ENCODE assay signal across 31 cellular contexts in the genomic region with DNA sequence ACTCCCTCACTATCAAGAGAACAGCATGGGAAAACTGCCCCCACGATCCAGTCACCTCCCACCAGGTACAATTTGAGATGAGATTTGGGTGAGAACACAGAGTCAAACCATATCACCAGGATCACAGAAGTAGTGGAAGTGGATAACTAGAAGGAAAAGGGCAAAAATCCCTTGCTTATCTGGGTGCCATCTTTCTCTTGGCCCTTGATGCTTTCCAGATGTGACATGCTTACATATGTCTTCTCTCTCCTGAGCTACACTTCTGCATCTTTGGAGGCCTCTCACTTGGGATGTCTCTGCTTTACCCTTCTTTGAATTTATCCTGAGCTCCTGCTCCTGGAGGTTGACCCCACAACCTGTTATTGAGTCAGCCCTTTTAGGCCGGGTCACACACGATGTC. TPM values are rescaled to one million over a fixed set of nuclear protein-coding genes. Genes with fewer than 3 reads are reported as not detected.
"Had no signal": no experiment of that assay in that cellular context is flagged by ENCODE, and none has a peak within 500 bp of the region (broad histone marks: within the 10 kb centered on the region; RNA-seq: fewer than 3 reads in every experiment).

No MANE protein-coding gene starts in this region.

- H3K4me3 Mint-ChIP-seq: effector memory CD8-positive, alpha-beta T cell; naive B cell; natural killer cell treated with Interleukin-12 subunit alpha and Interleukin-12 subunit beta and Interleukin-15 and Interleukin-18, amount 100 ng/mL, for 72 hours; neural progenitor cell; stimulated activated effector memory CD8-positive, alpha-beta T cell treated with anti-CD3 and anti-CD28 coated beads, Interleukin-12 subunit alpha, Interleukin-12 subunit beta, amount 100 ng/mL, for 72 hours; type B pancreatic cell had no signal

- H3K27me3 Mint-ChIP-seq: effector memory CD8-positive, alpha-beta T cell; naive B cell; type B pancreatic cell had no signal

- H3K9me3 ChIP-seq: esophagus squamous epithelium, gastrocnemius medialis, lower lobe of right lung, mucosa of descending colon, prostate gland, right atrium auricular region, sigmoid colon, stomach, thyroid gland had no signal

- H3K4me1 ChIP-seq: esophagus squamous epithelium, gastrocnemius medialis, lower lobe of right lung, prostate gland, stomach, thyroid gland had no signal

- H3K27ac Mint-ChIP-seq: effector memory CD8-positive, alpha-beta T cell; naive B cell; natural killer cell treated with Interleukin-12 subunit alpha and Interleukin-12 subunit beta and Interleukin-15 and Interleukin-18, amount 100 ng/mL, for 72 hours; neural progenitor cell; stimulated activated effector memory CD8-positive, alpha-beta T cell treated with anti-CD3 and anti-CD28 coated beads, Interleukin-12 subunit alpha, Interleukin-12 subunit beta, amount 100 ng/mL, for 72 hours; type B pancreatic cell had no signal

- FAIRE-seq: endometrium, keratinocyte had no signal

- H3K36me3 Mint-ChIP-seq: naive B cell; natural killer cell treated with Interleukin-12 subunit alpha and Interleukin-12 subunit beta and Interleukin-15 and Interleukin-18, amount 100 ng/mL, for 72 hours; stimulated activated effector memory CD8-positive, alpha-beta T cell treated with anti-CD3 and anti-CD28 coated beads, Interleukin-12 subunit alpha, Interleukin-12 subunit beta, amount 100 ng/mL, for 72 hours; type B pancreatic cell had no signal

- DNase-seq: cortex of kidney; effector memory CD8-positive, alpha-beta T cell; erythroblast; esophagus squamous epithelium; foreskin fibroblast; gastrocnemius medialis; left ventricle myocardium superior; lower lobe of right lung; mucosa of descending colon; naive B cell; sigmoid colon; stimulated activated CD4-positive, alpha-beta T cell treated with anti-CD3 and anti-CD28 coated beads, Interleukin-2, amount 100 ng/mL, for 24 hours; stimulated activated CD4-positive, alpha-beta T cell treated with anti-CD3 and anti-CD28 coated beads, Interleukin-4, amount 100 ng/mL, for 24 hours; stimulated activated naive CD4-positive, alpha-beta T cell treated with Interleukin-2 at 50 U/mL for 16 hours; stomach; thyroid gland had no signal

- H3K9ac ChIP-seq: neural progenitor cell had no signal

- H3K36me3 ChIP-seq: esophagus squamous epithelium, gastrocnemius medialis, lower lobe of right lung, neural progenitor cell, prostate gland, right atrium auricular region, sigmoid colon, stomach, thyroid gland had no signal

- H3K9me3 Mint-ChIP-seq: effector memory CD8-positive, alpha-beta T cell; naive B cell; natural killer cell treated with Interleukin-12 subunit alpha and Interleukin-12 subunit beta and Interleukin-15 and Interleukin-18, amount 100 ng/mL, for 72 hours; neural progenitor cell; stimulated activated effector memory CD8-positive, alpha-beta T cell treated with anti-CD3 and anti-CD28 coated beads, Interleukin-12 subunit alpha, Interleukin-12 subunit beta, amount 100 ng/mL, for 72 hours; type B pancreatic cell had no signal

- ATAC-seq: effector memory CD8-positive, alpha-beta T cell; gastrocnemius medialis; mucosa of descending colon; stimulated activated effector memory CD8-positive, alpha-beta T cell treated with anti-CD3 and anti-CD28 coated beads, Interleukin-12 subunit alpha, Interleukin-12 subunit beta, amount 100 ng/mL, for 72 hours had no signal

- H2AFZ ChIP-seq: neural progenitor cell had no signal

- H3K27me3 ChIP-seq: esophagus squamous epithelium, gastrocnemius medialis, neural progenitor cell, right atrium auricular region, sigmoid colon, stomach, thyroid gland had no signal

- H3K4me3 ChIP-seq: esophagus squamous epithelium, gastrocnemius medialis, lower lobe of right lung, mucosa of descending colon, neural progenitor cell, prostate gland, right atrium auricular region, sigmoid colon, stomach, thyroid gland had no signal

- H3K27ac ChIP-seq: esophagus squamous epithelium, gastrocnemius medialis, lower lobe of right lung, neural progenitor cell, prostate gland, sigmoid colon, stomach, thyroid gland had no signal

- H3K4me2 ChIP-seq: neural progenitor cell had no signal

- H3K4me1 Mint-ChIP-seq: naive B cell had no signal

RNA-seq across cellular contexts. Expression of a gene that starts 57.6 kb away (rescaled TPM):
- total RNA-seq: dermis microvascular lymphatic vessel endothelial cell; esophagus squamous epithelium; gastrocnemius medialis; glomerular endothelial cell; left ventricle myocardium superior; natural killer cell treated with Interleukin-12 subunit alpha and Interleukin-12 subunit beta and Interleukin-15 and Interleukin-18, amount 100 ng/mL, for 72 hours; osteoblast; right atrium auricular region; sigmoid colon; skeletal muscle tissue; stomach; subcutaneous adipose tissue; temporal lobe; thyroid gland; urinary bladder had no signal
- polyA plus RNA-seq: keratinocyte, stomach, urinary bladder had no signal
